8 cellular contexts compared by ENCODE assay signal in genomic region chr17:28948873-28949184, GRCh38. TPM values are rescaled to one million over a fixed set of nuclear protein-coding genes. Genes with fewer than 3 reads are reported as not detected.
DNase-seq lines count a peak whose midpoint lies in the region; ATAC-seq and TF ChIP-seq lines count a peak whose summit lies in the region.

No MANE protein-coding gene starts in this region.

- H3K9me3 ChIP-seq in T-helper 17 cell (ENCODE audit: control insufficient read depth, low read length, poor library complexity, severe bottlenecking) (no peaks in the 10 kb centered on the region), gastrocnemius medialis (no peaks in the 10 kb centered on the region)

- H3K27ac ChIP-seq in gastrocnemius medialis: peak overlapping the region; percentile 96 to 97 (median 96)

- DNase-seq in H7 (no peak), T-helper 17 cell (no peak), foreskin fibroblast (no peak), gastrocnemius medialis (no peak), COR-L47 (lab: John Stamatoyannopoulos, UW) (no peak), KBM-7 (no peak), GM19240 (ENCODE audit: insufficient read length, low spot score) (no peak)

- peaks cover 57 to 59% of the 10 kb centered on the region in 2 donors for H3K4me1 ChIP-seq in gastrocnemius medialis

- peaks cover 33% of the 10 kb centered on the region for H3K4me1 Mint-ChIP-seq in T-helper 17 cell

- H3K36me3 ChIP-seq in H7 (replicated peaks; ENCODE audit: control insufficient read depth, insufficient read depth, low read length) (peaks cover 3% of the 10 kb centered on the region), gastrocnemius medialis (no peaks in the 10 kb centered on the region)

- peaks cover 2% of the 10 kb centered on the region for H3K36me3 Mint-ChIP-seq in T-helper 17 cell (ENCODE audit: low read depth)

- TF ChIP-seq CTCF in foreskin fibroblast (IDR thresholded peaks at IDR 0.05; ENCODE audit: low read depth, low read length): no peak
- TF ChIP-seq CTCF in gastrocnemius medialis (IDR thresholded peaks at IDR 0.05 in 4 of 5, conservative IDR thresholded peaks at IDR 0.05 in 1 of 5): no peak

- no peaks in the 10 kb centered on the region for H3K27me3 ChIP-seq in H7 (ENCODE audit: control insufficient read depth, insufficient read depth, low read length)
- no peaks in the 10 kb centered on the region for H3K27me3 ChIP-seq in gastrocnemius medialis

- intact Hi-C loops in gastrocnemius medialis (cut with DNase I; ENCODE audit: low total_unique reads): no loop called here

- peak overlapping the region; percentile 96 for H3K4me3 Mint-ChIP-seq in T-helper 17 cell

- peak overlapping the region; percentile 97 for H3K4me3 ChIP-seq in H7 (ENCODE audit: insufficient read depth, low read depth, low read length)
- peak overlapping the region; percentile 92 to 94 for H3K4me3 ChIP-seq in foreskin fibroblast (ENCODE audit: low read depth in 1 of 2, low read length in 2 of 2)
- peak overlapping the region; percentile 84 to 90 (median 88) for H3K4me3 ChIP-seq in gastrocnemius medialis

- in situ Hi-C loops in gastrocnemius medialis (cut with MboI; ENCODE audit: low sequenced_read_pairs in 4 of 4): no loop called here
- in situ Hi-C loops in KBM-7 (cut with MboI; ENCODE audit: low pct_unique_long_range_greater_than_20kb, low sequenced_read_pairs): no loop called here

- no peaks in the 10 kb centered on the region for H3K27me3 Mint-ChIP-seq in T-helper 17 cell

- no peak for ATAC-seq in T-helper 17 cell
- no peak for ATAC-seq in gastrocnemius medialis
- no peak for ATAC-seq in HG02840 (IDR thresholded peaks at IDR 0.05; ENCODE audit: low FRiP score, unreplicated experiment)

- TF ChIP-seq POLR2A in gastrocnemius medialis (IDR thresholded peaks at IDR 0.05): no peak

- peak overlapping the region; percentile 98 for H3K27ac Mint-ChIP-seq in T-helper 17 cell

RNA-seq across cellular contexts. Expression of gene PHF12, which starts 2.5 kb away (rescaled TPM):
- total RNA-seq in H7 (2014; rRNA removed; shearing (Covaris generic)): 53.2 and 56.6 TPM in 2 replicates
- 100 to 1,000 TPM; 164 to 174 TPM for total RNA-seq in T-helper 17 cell
- 10 to 100 TPM; 22.1 to 37.3 (median 24.2) TPM for total RNA-seq in gastrocnemius medialis

RNA-seq across cellular contexts. Expression of gene DHRS13, which starts 46.0 kb away (rescaled TPM):
- total RNA-seq in H7 (2014; rRNA removed; shearing (Covaris generic)): 11.9 and 17.0 TPM in 2 replicates
- total RNA-seq in T-helper 17 cell (10 to 100 TPM; 21.0 TPM), gastrocnemius medialis (1 to 10 TPM in 3 of 4 donors, under 1 TPM in 1; 0.25 to 3.7 (median 2.4) TPM)

RNA-seq across cellular contexts. Expression of gene FLOT2, which starts 51.3 kb away (rescaled TPM):
- total RNA-seq in H7 (2014; rRNA removed; shearing (Covaris generic)): 76.9 and 84.7 TPM in 2 replicates
- total RNA-seq in T-helper 17 cell: 100 to 1,000 TPM; 132 to 147 TPM
- 10 to 100 TPM; 15.3 to 37.9 (median 28.4) TPM for total RNA-seq in gastrocnemius medialis

RNA-seq across cellular contexts. Expression of gene SEZ6, which starts 57.0 kb away (rescaled TPM):
- total RNA-seq in H7 (2014; rRNA removed; shearing (Covaris generic)): 0.37 and 0.83 TPM in 2 replicates
- total RNA-seq in T-helper 17 cell (under 1 TPM; 0.35 to 0.47 TPM), gastrocnemius medialis (not detected)
